ENCODE assay signal across 24 cellular contexts in the genomic region with DNA sequence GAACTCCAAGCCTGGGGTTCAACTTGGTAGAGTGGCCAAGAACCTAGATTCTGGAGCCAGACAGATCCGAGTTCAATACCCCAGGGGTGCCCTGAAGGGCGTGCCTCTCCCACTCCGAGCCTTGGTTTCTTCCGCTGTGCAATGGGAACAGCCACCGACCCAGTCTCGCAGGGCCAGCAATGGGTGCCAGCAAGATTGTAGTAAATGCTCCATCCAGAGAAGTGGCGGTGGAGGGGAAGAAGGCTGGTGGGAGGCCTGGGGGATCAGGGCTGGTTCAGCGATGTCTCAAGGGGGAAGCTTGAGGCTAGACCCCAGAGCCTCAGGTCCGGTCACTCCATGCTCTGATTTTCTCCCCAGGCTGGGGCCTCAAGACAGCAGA. TPM values are rescaled to one million over a fixed set of nuclear protein-coding genes. Genes with fewer than 3 reads are reported as not detected.
"Had no signal": no experiment of that assay in that cellular context is flagged by ENCODE, and none has a peak within 500 bp of the region (broad histone marks: within the 10 kb centered on the region; RNA-seq: fewer than 3 reads in every experiment).

No MANE protein-coding gene starts in this region.

- H3K9me3 Mint-ChIP-seq: dendritic cell treated with granulocyte-macrophage colony-stimulating factor and Interleukin-4, amounts not matched to agents 40 ng/mL and 50 ng/mL, for 4 days; memory B cell; mesothelial cell of epicardium; neural progenitor cell had no signal

- H3K4me1 ChIP-seq: pancreas had no signal

- H3K36me3 ChIP-seq: esophagus squamous epithelium, neural progenitor cell, pancreas, suprapubic skin, upper lobe of right lung, vagina had no signal

- FAIRE-seq: pancreas had no signal

- H3K36me3 Mint-ChIP-seq: memory B cell; natural killer cell treated with Interleukin-12 subunit alpha and Interleukin-12 subunit beta and Interleukin-15 and Interleukin-18, amount 100 ng/mL, for 72 hours had no signal

- ATAC-seq: lower lobe of right lung; natural killer cell treated with Interleukin-12 subunit alpha and Interleukin-12 subunit beta and Interleukin-15 and Interleukin-18, amount 100 ng/mL, for 72 hours; pancreas; sciatic nerve; stimulated activated naive CD8-positive, alpha-beta T cell treated with anti-CD3 and anti-CD28 coated beads, Interleukin-15, Interleukin-2, amounts not matched to agents 100 U/mL and 50 U/mL, for 24 hours; upper lobe of right lung had no signal

- H3K27me3 ChIP-seq: esophagus squamous epithelium, neural progenitor cell, pancreas, suprapubic skin, tibial nerve, upper lobe of right lung, vagina had no signal

- DNase-seq: esophagus squamous epithelium; foreskin fibroblast; hippocampal formation; kidney glomerular epithelial cell; lower lobe of right lung; occipital lobe; stimulated activated CD4-positive, alpha-beta T cell treated with anti-CD3 and anti-CD28 coated beads, Interleukin-12 subunit alpha, Interleukin-12 subunit beta, amount 100 ng/mL, for 4 hours; stimulated activated naive CD8-positive, alpha-beta T cell treated with anti-CD3 and anti-CD28 coated beads, Interleukin-15, Interleukin-2, amounts not matched to agents 100 U/mL and 50 U/mL, for 24 hours; upper lobe of right lung had no signal

- H3K4me3 Mint-ChIP-seq: dendritic cell treated with granulocyte-macrophage colony-stimulating factor and Interleukin-4, amounts not matched to agents 40 ng/mL and 50 ng/mL, for 4 days; memory B cell; mesothelial cell of epicardium; natural killer cell treated with Interleukin-12 subunit alpha and Interleukin-12 subunit beta and Interleukin-15 and Interleukin-18, amount 100 ng/mL, for 72 hours; neural progenitor cell had no signal

- H3K9me3 ChIP-seq: esophagus squamous epithelium, lower lobe of right lung, pancreas, suprapubic skin, tibial nerve, upper lobe of right lung, vagina had no signal

- H3K27ac Mint-ChIP-seq: dendritic cell treated with granulocyte-macrophage colony-stimulating factor and Interleukin-4, amounts not matched to agents 40 ng/mL and 50 ng/mL, for 4 days; memory B cell; mesothelial cell of epicardium; natural killer cell treated with Interleukin-12 subunit alpha and Interleukin-12 subunit beta and Interleukin-15 and Interleukin-18, amount 100 ng/mL, for 72 hours; neural progenitor cell; progenitor cell of endocrine pancreas had no signal

- H3K9ac ChIP-seq: neural progenitor cell had no signal

- H3K27ac ChIP-seq: esophagus squamous epithelium, lower lobe of right lung, neural progenitor cell, pancreas, skin epidermis, suprapubic skin, tibial nerve, upper lobe of right lung, vagina had no signal

- H3K4me3 ChIP-seq: esophagus squamous epithelium, lower lobe of right lung, neural progenitor cell, pancreas, skin epidermis, suprapubic skin, tibial nerve, upper lobe of right lung, vagina had no signal

RNA-seq across cellular contexts. Expression of a gene that starts 19.1 kb away (rescaled TPM):
- total RNA-seq: epithelial cell of proximal tubule, mesothelial cell of epicardium, myocyte, progenitor cell of endocrine pancreas had no signal

RNA-seq across cellular contexts. Expression of a gene that starts 34.1 kb away (rescaled TPM):
- total RNA-seq: epithelial cell of proximal tubule; esophagus squamous epithelium; lower lobe of right lung; mesothelial cell of epicardium; myocyte; natural killer cell treated with Interleukin-12 subunit alpha and Interleukin-12 subunit beta and Interleukin-15 and Interleukin-18, amount 100 ng/mL, for 72 hours; occipital lobe; progenitor cell of endocrine pancreas; renal cortical epithelial cell; sciatic nerve; tibial nerve; upper lobe of right lung; vagina had no signal
- polyA plus RNA-seq: pancreas had no signal
